ENCODE assay signal across 21 cellular contexts in genomic region chr2:149527998-149528775, GRCh38. TPM values are rescaled to one million over a fixed set of nuclear protein-coding genes. Genes with fewer than 3 reads are reported as not detected.
DNase-seq lines count a peak whose midpoint lies in the region; FAIRE-seq and TF ChIP-seq lines count a peak whose summit lies in the region.
"Had no signal": no experiment of that assay in that cellular context is flagged by ENCODE, and none has a peak within 500 bp of the region (broad histone marks: within the 10 kb centered on the region; RNA-seq: fewer than 3 reads in every experiment).

No MANE protein-coding gene starts in this region.

- H3K9me3 Mint-ChIP-seq in astrocyte (ENCODE audit: unreplicated experiment) (peaks cover 2% of the 10 kb centered on the region), mesothelial cell of epicardium (peaks cover 12% of the 10 kb centered on the region)

- no peaks in the 10 kb centered on the region for H3K27me3 Mint-ChIP-seq in astrocyte (ENCODE audit: low read depth, unreplicated experiment)
- no peaks in the 10 kb centered on the region for H3K27me3 Mint-ChIP-seq in mesothelial cell of epicardium (ENCODE audit: low read depth)

- no peaks in the 10 kb centered on the region for H3K36me3 ChIP-seq in astrocyte (ENCODE audit: insufficient read depth, low read length)
- no peaks in the 10 kb centered on the region for H3K36me3 ChIP-seq in suprapubic skin
- H3K36me3 ChIP-seq: HAP-1, Peyer's patch had no signal

- no peaks in the 10 kb centered on the region for H3K27me3 ChIP-seq in astrocyte (ENCODE audit: insufficient read depth, low read length)
- H3K27me3 ChIP-seq in suprapubic skin: no peaks in the 10 kb centered on the region
- H3K27me3 ChIP-seq: Peyer's patch had no signal

- peaks cover 3% of the 10 kb centered on the region for H3K4me1 ChIP-seq in astrocyte (ENCODE audit: insufficient read depth, low read length)
- H3K4me1 ChIP-seq in suprapubic skin: no peaks in the 10 kb centered on the region
- H3K4me1 ChIP-seq: HAP-1, Peyer's patch had no signal

- H3K4me1 Mint-ChIP-seq in astrocyte (ENCODE audit: low read depth, unreplicated experiment): no peaks in the 10 kb centered on the region
- H3K4me1 Mint-ChIP-seq in mesothelial cell of epicardium: peaks cover 34% of the 10 kb centered on the region
- H3K4me1 Mint-ChIP-seq: B cell; CD4-positive, CD25-positive, alpha-beta regulatory T cell had no signal

- WGBS in suprapubic skin: 72% methylated on average over 7 of the region's 7 CpGs

- H3K9ac ChIP-seq in astrocyte (ENCODE audit: low read length): peak overlapping the region; percentile 21

- H3K36me3 Mint-ChIP-seq in astrocyte (ENCODE audit: low read depth, unreplicated experiment) (no peaks in the 10 kb centered on the region), mesothelial cell of epicardium (peaks cover 5% of the 10 kb centered on the region)
- H3K36me3 Mint-ChIP-seq: CD4-positive, CD25-positive, alpha-beta regulatory T cell had no signal

- H3K4me3 Mint-ChIP-seq in astrocyte (ENCODE audit: unreplicated experiment) (no peak overlapping the region), mesothelial cell of epicardium (no peak overlapping the region)
- H3K4me3 Mint-ChIP-seq: B cell; CD4-positive, CD25-positive, alpha-beta regulatory T cell had no signal

- no peaks in the 10 kb centered on the region for H4K20me1 ChIP-seq in astrocyte (ENCODE audit: insufficient read depth, low read length)

- H2AFZ ChIP-seq in astrocyte (ENCODE audit: low read depth, low read length): no peak overlapping the region

- H3K27ac ChIP-seq in astrocyte (ENCODE audit: low read depth, low read length) (no peak overlapping the region), suprapubic skin (no peak overlapping the region)
- H3K27ac ChIP-seq: Peyer's patch had no signal

- H3K79me2 ChIP-seq in astrocyte (ENCODE audit: insufficient read depth, low read length): no peaks in the 10 kb centered on the region

- TF ChIP-seq POLR2A in suprapubic skin (IDR thresholded peaks at IDR 0.05): no peak

- DNase-seq in NCI-H82 treated with DMSO at 0.1 percent for 48 hours (lab: John Stamatoyannopoulos, UW; ENCODE audit: unreplicated experiment) (peak; percentile 94), astrocyte (ENCODE audit: low read depth) (no peak), mesothelial cell of epicardium (ENCODE audit: low spot score in 2 of 2, unreplicated experiment in 2 of 2) (no peak), NCI-H1417 treated with DMSO at 0.1 percent for 48 hours (lab: John Stamatoyannopoulos, UW) (no peak), suprapubic skin (ENCODE audit: low spot score in 2 of 2) (no peak), NCI-H524 (lab: John Stamatoyannopoulos, UW) (no peak), COLO668 (lab: John Stamatoyannopoulos, UW; ENCODE audit: unreplicated experiment) (no peak)
- DNase-seq: Calu3; CD4-positive, CD25-positive, alpha-beta regulatory T cell; DND-41; GDM1; MM.1S; NCI-H1105; NCI-H187; NCI-H345; NCI-H774; Peyer's patch; Right ventricle myocardium superior had no signal

- H3K27ac Mint-ChIP-seq in astrocyte (ENCODE audit: unreplicated experiment) (no peak overlapping the region), mesothelial cell of epicardium (peak overlapping the region; percentile 31)
- H3K27ac Mint-ChIP-seq: B cell; CD4-positive, CD25-positive, alpha-beta regulatory T cell had no signal

- TF ChIP-seq EP300 in suprapubic skin (IDR thresholded peaks at IDR 0.05): no peak

- H3K9me3 ChIP-seq in astrocyte (ENCODE audit: insufficient read depth, low read depth, low read length): no peaks in the 10 kb centered on the region
- peaks cover 4% of the 10 kb centered on the region for H3K9me3 ChIP-seq in suprapubic skin
- H3K9me3 ChIP-seq: HAP-1, Peyer's patch had no signal

- H3K4me3 ChIP-seq in astrocyte (ENCODE audit: insufficient read depth, low read depth, low read length) (no peak overlapping the region), suprapubic skin (no peak overlapping the region)
- H3K4me3 ChIP-seq: GM12878, HAP-1, Peyer's patch had no signal

- TF ChIP-seq CTCF in astrocyte (IDR thresholded peaks at IDR 0.05; ENCODE audit: insufficient read depth, low read depth, low read length) (no peak), mesothelial cell of epicardium (IDR thresholded peaks at IDR 0.05; ENCODE audit: unreplicated experiment) (no peak), suprapubic skin (IDR thresholded peaks at IDR 0.05) (no peak)

- FAIRE-seq in astrocyte (lab: Jason Lieb, UNC): no peak
- FAIRE-seq: GM12878 had no signal

- no peak overlapping the region for H3K4me2 ChIP-seq in astrocyte (ENCODE audit: low read length)

RNA-seq across cellular contexts. Expression of gene MMADHC, which starts 59.4 kb away (rescaled TPM):
- total RNA-seq in astrocyte: 122 and 125 TPM in 2 replicates
- total RNA-seq in mesothelial cell of epicardium: 92.8 to 99.6 TPM (median 99.5 TPM) in 3 replicates
- 100 to 1,000 TPM in 1 of 4 donors, 10 to 100 TPM in 3; 46.9 to 102 (median 81.5) TPM for total RNA-seq in suprapubic skin
